In genomic region chr7:25792586-25792985, GRCh38 we compare ENCODE assay signal across 15 cellular contexts.
DNase-seq lines count a peak whose midpoint lies in the region; TF ChIP-seq lines count a peak whose summit lies in the region.
"Had no signal": no experiment of that assay in that cellular context is flagged by ENCODE, and none has a peak within 500 bp of the region (broad histone marks: within the 10 kb centered on the region; RNA-seq: fewer than 3 reads in every experiment).

No MANE protein-coding gene starts in this region.

- H3K79me2 ChIP-seq in PC-9 (ENCODE audit: low read depth), result no peaks in the 10 kb centered on the region

- intact Hi-C loops in PC-9 (cut with micrococcal nuclease; ENCODE audit: unreplicated experiment) (no loop called here), esophagus muscularis mucosa (cut with DNase I) (no loop called here)

- H2AFZ ChIP-seq in PC-9, result peak overlapping the region; percentile 36; the same call in 1 of the 2 replicates
- H2AFZ ChIP-seq: GM23338 had no signal

- DNase-seq in MV-4-11 (lab: John Stamatoyannopoulos, UW) (peak; percentile 11), PC-9 (no peak), esophagus muscularis mucosa (ENCODE audit: extremely low spot score) (no peak), NCI-H2107 (lab: John Stamatoyannopoulos, UW) (no peak), NCI-H774 (lab: John Stamatoyannopoulos, UW) (no peak), AG08396 (ENCODE audit: low spot score) (no peak)
- DNase-seq: BE2C; Caco-2; CD4-positive, alpha-beta memory T cell; DND-41; GDM1; H7 had no signal

- CTCF ChIA-PET in PC-9 (lab: Charles Lee), result no interaction called here

- H3K36me3 ChIP-seq in PC-9 (ENCODE audit: low read depth), result no peaks in the 10 kb centered on the region
- H3K36me3 ChIP-seq in esophagus muscularis mucosa, result no peaks in the 10 kb centered on the region
- H3K36me3 ChIP-seq in stomach smooth muscle (ENCODE audit: control insufficient read depth in 2 of 2, insufficient read depth in 2 of 2, low read length in 2 of 2), result no peaks in the 10 kb centered on the region
- H3K36me3 ChIP-seq: BE2C had no signal

- H3K9ac ChIP-seq in stomach smooth muscle (ENCODE audit: low read length in 2 of 2), result no peak overlapping the region

- H3K27ac ChIP-seq in PC-9 (no peak overlapping the region), esophagus muscularis mucosa (replicated peaks in 1 of 4) (peak overlapping the region in 3 of 4 donors; percentile 20 to 83 (median 28)), stomach smooth muscle (ENCODE audit: low read length) (peak overlapping the region; percentile 53)
- H3K27ac ChIP-seq: C4-2B had no signal

- no peaks in the 10 kb centered on the region; the same call in 1 of the 2 replicates for H4K20me1 ChIP-seq in PC-9 (ENCODE audit: insufficient read depth)

- no peaks in the 10 kb centered on the region for H3K9me2 ChIP-seq in PC-9 (ENCODE audit: insufficient read depth)

- no peaks in the 10 kb centered on the region for H3F3A ChIP-seq in PC-9 (ENCODE audit: insufficient read depth, low read depth)

- H3K9me3 ChIP-seq in PC-9 (ENCODE audit: insufficient read depth, low read depth) (no peaks in the 10 kb centered on the region), esophagus muscularis mucosa (no peaks in the 10 kb centered on the region), stomach smooth muscle (ENCODE audit: control insufficient read depth in 2 of 2, low read length in 2 of 2) (no peaks in the 10 kb centered on the region)
- H3K9me3 ChIP-seq: BE2C, Caco-2 had no signal

- BruUV-seq in PC-9 (replicated peaks; lab: Mats Ljungman, UMichigan), result no TSS peak

- no peaks in the 10 kb centered on the region for H3K4me1 ChIP-seq in PC-9 (replicated peaks; ENCODE audit: insufficient read depth)
- peaks cover 14 to 68% (median 58%) of the 10 kb centered on the region in 4 donors for H3K4me1 ChIP-seq in esophagus muscularis mucosa
- H3K4me1 ChIP-seq in stomach smooth muscle (ENCODE audit: control insufficient read depth, insufficient read depth, low read length), result peaks cover 30% of the 10 kb centered on the region
- H3K4me1 ChIP-seq: BE2C, Caco-2 had no signal

- H3K27me3 ChIP-seq in PC-9 (ENCODE audit: insufficient read depth, low read depth) (peaks cover 45% of the 10 kb centered on the region), esophagus muscularis mucosa (no peaks in the 10 kb centered on the region), stomach smooth muscle (ENCODE audit: control insufficient read depth in 1 of 2, insufficient read depth in 2 of 2, low read length in 2 of 2) (no peaks in the 10 kb centered on the region)
- H3K27me3 ChIP-seq: BE2C had no signal

- POLR2A ChIA-PET in PC-9 (lab: Charles Lee; ENCODE audit: unreplicated experiment), result interaction anchor here (0.6 kb wide), 1 partner anchor 92 kb away, joined by 5 read pairs; no protein-coding TSS in a partner anchor

- no peak for TF ChIP-seq CTCF in PC-9 (conservative IDR thresholded peaks at IDR 0.05)
- no peak for TF ChIP-seq CTCF in esophagus muscularis mucosa (IDR thresholded peaks at IDR 0.05)

- H3K4me2 ChIP-seq in PC-9, result no peak overlapping the region
- H3K4me2 ChIP-seq: GM23338 had no signal

- no peak overlapping the region for H3K4me3 ChIP-seq in PC-9
- no peak overlapping the region for H3K4me3 ChIP-seq in esophagus muscularis mucosa
- H3K4me3 ChIP-seq in stomach smooth muscle (ENCODE audit: low read length in 2 of 2), result no peak overlapping the region
- H3K4me3 ChIP-seq: GM23338 had no signal

- no peak for TF ChIP-seq POLR2A in esophagus muscularis mucosa (IDR thresholded peaks at IDR 0.05; ENCODE audit: low read depth)

- TF ChIP-seq EP300 in esophagus muscularis mucosa (IDR thresholded peaks at IDR 0.05), result no peak

- WGBS in esophagus muscularis mucosa, result 77% methylated on average over 8 of the region's 8 CpGs
